29 cellular contexts compared by ENCODE assay signal in genomic region chr3:71991051-71991450, GRCh38.
"Had no signal": no experiment of that assay in that cellular context is flagged by ENCODE, and none has a peak within 500 bp of the region (broad histone marks: within the 10 kb centered on the region; RNA-seq: fewer than 3 reads in every experiment).

No MANE protein-coding gene starts in this region.

- H3K27ac Mint-ChIP-seq: activated CD4-positive, alpha-beta memory T cell treated with anti-CD3 and anti-CD28 coated beads for 36 hours; activated naive CD4-positive, alpha-beta T cell treated with anti-CD3 and anti-CD28 coated beads, Interleukin-2, amount 50 U/mL, for 24 hours; activated naive CD8-positive, alpha-beta T cell treated with anti-CD3 and anti-CD28 coated beads, Interleukin-2, amount 10 ng/mL, durations not matched to agents 7 days and 5 days; WTC11 had no signal

- H3K4me1 Mint-ChIP-seq: activated naive CD4-positive, alpha-beta T cell treated with anti-CD3 and anti-CD28 coated beads, Interleukin-2, amount 50 U/mL, for 24 hours; central memory CD8-positive, alpha-beta T cell had no signal

- H3K36me3 ChIP-seq: ascending aorta, cardiac muscle cell, MG63, SJCRH30 had no signal

- H3K4me1 ChIP-seq: ascending aorta, SJCRH30 had no signal

- DNase-seq: activated CD4-positive, alpha-beta memory T cell treated with anti-CD3 and anti-CD28 coated beads for 36 hours; activated CD4-positive, alpha-beta T cell treated with anti-CD3 and anti-CD28 coated beads for 4 hours; activated CD4-positive, alpha-beta T cell treated with anti-CD3 and anti-CD28 coated beads, Interleukin-2, amount 50 U/mL, for 1 hour; activated CD8-positive, alpha-beta memory T cell treated with anti-CD3 and anti-CD28 coated beads, Interleukin-2, amount 50 U/mL, for 4 hours; activated gamma-delta T cell; activated naive CD4-positive, alpha-beta T cell treated with Interleukin-2 at 50 U/mL for 16 hours; activated naive CD8-positive, alpha-beta T cell treated with anti-CD3 and anti-CD28 coated beads, Interleukin-2, amount 10 ng/mL, durations not matched to agents 7 days and 5 days; activated T-cell treated with anti-CD3 and anti-CD28 coated beads for 4 hours; activated T-cell treated with anti-CD3 and anti-CD28 coated beads, Interleukin-2, amount 50 U/mL, for 48 hours; amygdala; Kasumi-1; MG63; NCI-H1048; NCI-H1105 treated with DMSO at 0.1 percent for 48 hours; NCI-H1436; NCI-H1694; NCI-H1930; NCI-H2081 treated with DMSO at 0.1 percent for 48 hours; NCI-H226; NCI-H524 treated with DMSO at 0.1 percent for 48 hours; SHP77; SJCRH30; T1000 had no signal

- H3K36me3 Mint-ChIP-seq: activated CD4-positive, alpha-beta memory T cell treated with anti-CD3 and anti-CD28 coated beads for 36 hours; activated naive CD8-positive, alpha-beta T cell treated with anti-CD3 and anti-CD28 coated beads, Interleukin-2, amount 10 ng/mL, durations not matched to agents 7 days and 5 days had no signal

- H3K9me3 ChIP-seq: ascending aorta, MG63, SJCRH30 had no signal

- H3K4me3 Mint-ChIP-seq: activated CD4-positive, alpha-beta memory T cell treated with anti-CD3 and anti-CD28 coated beads for 36 hours; activated naive CD4-positive, alpha-beta T cell treated with anti-CD3 and anti-CD28 coated beads, Interleukin-2, amount 50 U/mL, for 24 hours; activated naive CD8-positive, alpha-beta T cell treated with anti-CD3 and anti-CD28 coated beads, Interleukin-2, amount 10 ng/mL, durations not matched to agents 7 days and 5 days; central memory CD8-positive, alpha-beta T cell; WTC11 had no signal

- H3K9me3 Mint-ChIP-seq: central memory CD8-positive, alpha-beta T cell had no signal

- H3K27me3 Mint-ChIP-seq: activated naive CD4-positive, alpha-beta T cell treated with anti-CD3 and anti-CD28 coated beads, Interleukin-2, amount 50 U/mL, for 24 hours had no signal

- H3K27me3 ChIP-seq: ascending aorta, cardiac muscle cell, MG63, SJCRH30 had no signal

- H3K4me3 ChIP-seq: ascending aorta, cardiac muscle cell, MG63, SJCRH30, SK-N-MC had no signal
